21 cellular contexts compared by ENCODE assay signal in the genomic region with DNA sequence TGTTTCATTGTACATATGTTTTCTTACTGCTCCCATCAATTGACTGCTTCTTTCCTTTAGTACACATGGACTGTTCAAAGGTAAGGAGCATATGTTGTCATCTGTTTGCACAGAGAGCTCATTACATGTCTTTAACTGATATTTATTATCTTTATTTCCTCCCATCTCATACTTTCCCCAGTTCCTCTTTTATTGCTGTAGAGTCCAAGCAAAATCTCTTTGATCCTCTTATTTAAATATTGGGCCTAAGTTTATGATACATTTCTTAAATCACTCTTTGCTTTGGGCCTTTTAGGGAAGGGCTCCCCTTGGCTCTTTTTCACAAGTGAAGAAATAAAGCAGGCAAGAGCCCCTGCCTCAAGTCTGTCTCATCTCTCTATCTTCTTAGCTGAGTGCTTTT.
"Had no signal": no experiment of that assay in that cellular context is flagged by ENCODE, and none has a peak within 500 bp of the region (broad histone marks: within the 10 kb centered on the region; RNA-seq: fewer than 3 reads in every experiment).

No MANE protein-coding gene starts in this region.

- H3K9me3 Mint-ChIP-seq: activated B cell treated with CpG ODN at 0.5 μM for 24 hours; activated CD4-positive, alpha-beta memory T cell treated with anti-CD3 and anti-CD28 coated beads, Interleukin-2, amount 10 ng/mL, durations not matched to agents 7 days and 5 days; activated T-cell treated with anti-CD3 and anti-CD28 coated beads, Interleukin-2, amount 50 U/mL, for 4 hours had no signal

- H3K27ac Mint-ChIP-seq: activated B cell treated with CpG ODN at 0.5 μM for 24 hours; activated CD4-positive, alpha-beta memory T cell treated with anti-CD3 and anti-CD28 coated beads, Interleukin-2, amount 10 ng/mL, durations not matched to agents 7 days and 5 days had no signal

- H3K4me3 Mint-ChIP-seq: activated B cell treated with CpG ODN at 0.5 μM for 24 hours; activated CD4-positive, alpha-beta memory T cell treated with anti-CD3 and anti-CD28 coated beads, Interleukin-2, amount 10 ng/mL, durations not matched to agents 7 days and 5 days; activated T-cell treated with anti-CD3 and anti-CD28 coated beads, Interleukin-2, amount 50 U/mL, for 4 hours; naive thymus-derived CD8-positive, alpha-beta T cell had no signal

- H3K27me3 Mint-ChIP-seq: activated B cell treated with CpG ODN at 0.5 μM for 24 hours; activated CD4-positive, alpha-beta memory T cell treated with anti-CD3 and anti-CD28 coated beads, Interleukin-2, amount 10 ng/mL, durations not matched to agents 7 days and 5 days; naive thymus-derived CD8-positive, alpha-beta T cell had no signal

- H3K4me1 Mint-ChIP-seq: activated B cell treated with CpG ODN at 0.5 μM for 24 hours; activated CD4-positive, alpha-beta memory T cell treated with anti-CD3 and anti-CD28 coated beads, Interleukin-2, amount 10 ng/mL, durations not matched to agents 7 days and 5 days had no signal

- ATAC-seq: activated T-cell treated with anti-CD3 and anti-CD28 coated beads, Interleukin-2, amount 50 U/mL, for 4 hours; gastrocnemius medialis; naive thymus-derived CD8-positive, alpha-beta T cell; right lobe of liver had no signal

- DNase-seq: activated B cell treated with CpG ODN at 0.5 μM for 24 hours; activated CD4-positive, alpha-beta memory T cell treated with anti-CD3 and anti-CD28 coated beads, Interleukin-2, amount 10 ng/mL, durations not matched to agents 7 days and 5 days; activated CD4-positive, alpha-beta T cell treated with anti-CD3 and anti-CD28 coated beads for 48 hours; activated effector memory CD4-positive, alpha-beta T cell treated with Interleukin-2 at 50 U/mL for 16 hours; activated naive CD4-positive, alpha-beta T cell treated with anti-CD3 and anti-CD28 coated beads, Interleukin-2, amount 50 U/mL, for 16 hours; activated T-cell treated with anti-CD3 and anti-CD28 coated beads, Interleukin-2, amount 50 U/mL, for 4 hours; aorta; brain microvascular endothelial cell; central memory CD4-positive, alpha-beta T cell; effector CD4-positive, alpha-beta T cell; gastrocnemius medialis; head of caudate nucleus; mesenchymal stem cell; naive thymus-derived CD8-positive, alpha-beta T cell; right lobe of liver; small intestine; stimulated activated CD4-positive, alpha-beta T cell treated with anti-CD3 and anti-CD28 coated beads, Interleukin-4, amount 100 ng/mL, for 1 hour; SW 1271; T-helper 2 cell; testis; upper lobe of left lung had no signal
